ENCODE assay signal across 8 cellular contexts in genomic region chr13:102799544-102800144, GRCh38. TPM values are rescaled to one million over a fixed set of nuclear protein-coding genes. Genes with fewer than 3 reads are reported as not detected.
DNase-seq lines count a peak whose midpoint lies in the region; ATAC-seq and TF ChIP-seq lines count a peak whose summit lies in the region.

No MANE protein-coding gene starts in this region.

- no peaks in the 10 kb centered on the region for H3K27me3 ChIP-seq in neuron (ENCODE audit: insufficient read depth, low read length)

- peaks cover 4% of the 10 kb centered on the region for H3K36me3 ChIP-seq in neuron (ENCODE audit: insufficient read depth, low read length)

- peaks cover 8% of the 10 kb centered on the region for H3K4me1 ChIP-seq in neuron (ENCODE audit: insufficient read depth, low read length)

- H3K4me1 Mint-ChIP-seq in activated T-helper 1 cell treated with anti-CD3 and anti-CD28 coated beads, Interleukin-12 subunit alpha, Interleukin-12 subunit beta, Interleukin-2, Interleukin-4 antibody, amounts not matched to agents 30 ng/mL and 10 ng/mL and 1 ng/mL, durations not matched to agents 14 hours and 24 hours and 36 hours (ENCODE audit: low read depth), result peaks cover 43% of the 10 kb centered on the region

- no peaks in the 10 kb centered on the region for H3K9me3 ChIP-seq in neuron (ENCODE audit: low read length)

- peak; percentile 5 for ATAC-seq in GM21381 (IDR thresholded peaks at IDR 0.05; ENCODE audit: unreplicated experiment)

- peaks cover 12% of the 10 kb centered on the region for H3K36me3 Mint-ChIP-seq in activated T-helper 1 cell treated with anti-CD3 and anti-CD28 coated beads, Interleukin-12 subunit alpha, Interleukin-12 subunit beta, Interleukin-2, Interleukin-4 antibody, amounts not matched to agents 30 ng/mL and 10 ng/mL and 1 ng/mL, durations not matched to agents 14 hours and 24 hours and 36 hours (ENCODE audit: low read depth)

- H2AFZ ChIP-seq in neuron (ENCODE audit: low read depth, low read length), result peak overlapping the region; percentile 83

- H3K4me3 Mint-ChIP-seq in activated T-helper 1 cell treated with anti-CD3 and anti-CD28 coated beads, Interleukin-12 subunit alpha, Interleukin-12 subunit beta, Interleukin-2, Interleukin-4 antibody, amounts not matched to agents 30 ng/mL and 10 ng/mL and 1 ng/mL, durations not matched to agents 14 hours and 24 hours and 36 hours, result peak overlapping the region; percentile 97

- DNase-seq in ELR (ENCODE audit: low read depth) (peak; percentile 51), HT-29 (ENCODE audit: low spot score) (peak; percentile 12), foreskin fibroblast (peak in 1 of 2 donors; percentile 60), DMS153 (lab: John Stamatoyannopoulos, UW) (no peak), KG1 (lab: John Stamatoyannopoulos, UW) (no peak)
- DNase-seq in activated T-helper 1 cell treated with anti-CD3 and anti-CD28 coated beads, Interleukin-12 subunit alpha, Interleukin-12 subunit beta, Interleukin-2, Interleukin-4 antibody, amounts not matched to agents 30 ng/mL and 10 ng/mL and 1 ng/mL, durations not matched to agents 14 hours and 24 hours and 36 hours (ENCODE audit: low spot score), result peak; percentile 15

- H3K27me3 Mint-ChIP-seq in activated T-helper 1 cell treated with anti-CD3 and anti-CD28 coated beads, Interleukin-12 subunit alpha, Interleukin-12 subunit beta, Interleukin-2, Interleukin-4 antibody, amounts not matched to agents 30 ng/mL and 10 ng/mL and 1 ng/mL, durations not matched to agents 14 hours and 24 hours and 36 hours (ENCODE audit: insufficient read depth), result no peaks in the 10 kb centered on the region

- H3K4me3 ChIP-seq in foreskin fibroblast (ENCODE audit: low read depth in 1 of 2, low read length in 2 of 2) (peak overlapping the region; percentile 69 to 78), neuron (ENCODE audit: low read length) (peak overlapping the region; percentile 72)

- intact Hi-C loops in activated T-helper 1 cell treated with anti-CD3 and anti-CD28 coated beads, Interleukin-12 subunit alpha, Interleukin-12 subunit beta, Interleukin-2, Interleukin-4 antibody, amounts not matched to agents 30 ng/mL and 10 ng/mL and 1 ng/mL, durations not matched to agents 14 hours and 24 hours and 36 hours (cut with micrococcal nuclease), result loop anchor here (1.0 to 10.0 kb wide), 11 partner anchors 15 to 407 kb away; partner anchors contain the start of genes TEX30 and TPP2

- no peak for TF ChIP-seq CTCF in foreskin fibroblast (IDR thresholded peaks at IDR 0.05; ENCODE audit: low read depth, low read length)

- H3K27ac Mint-ChIP-seq in activated T-helper 1 cell treated with anti-CD3 and anti-CD28 coated beads, Interleukin-12 subunit alpha, Interleukin-12 subunit beta, Interleukin-2, Interleukin-4 antibody, amounts not matched to agents 30 ng/mL and 10 ng/mL and 1 ng/mL, durations not matched to agents 14 hours and 24 hours and 36 hours, result peak overlapping the region; percentile 91

- H3K9me3 Mint-ChIP-seq in activated T-helper 1 cell treated with anti-CD3 and anti-CD28 coated beads, Interleukin-12 subunit alpha, Interleukin-12 subunit beta, Interleukin-2, Interleukin-4 antibody, amounts not matched to agents 30 ng/mL and 10 ng/mL and 1 ng/mL, durations not matched to agents 14 hours and 24 hours and 36 hours, result no peaks in the 10 kb centered on the region

RNA-seq across cellular contexts. Expression of gene BIVM, which starts 0.7 kb away (rescaled TPM):
- 1.4 and 2.3 TPM in 2 replicates for total RNA-seq in HT-29 (2014; rRNA removed; shearing (Covaris generic))
- total RNA-seq in activated T-helper 1 cell treated with anti-CD3 and anti-CD28 coated beads, Interleukin-12 subunit alpha, Interleukin-12 subunit beta, Interleukin-2, Interleukin-4 antibody, amounts not matched to agents 30 ng/mL and 10 ng/mL and 1 ng/mL, durations not matched to agents 14 hours and 24 hours and 36 hours, result 34.4 and 35.6 TPM in 2 replicates

RNA-seq across cellular contexts. Expression of gene POGLUT2, which starts 0.9 kb away (rescaled TPM):
- 0.99 and 1.2 TPM in 2 replicates for total RNA-seq in HT-29 (2014; rRNA removed; shearing (Covaris generic))
- total RNA-seq in activated T-helper 1 cell treated with anti-CD3 and anti-CD28 coated beads, Interleukin-12 subunit alpha, Interleukin-12 subunit beta, Interleukin-2, Interleukin-4 antibody, amounts not matched to agents 30 ng/mL and 10 ng/mL and 1 ng/mL, durations not matched to agents 14 hours and 24 hours and 36 hours, result 15.8 and 17.8 TPM in 2 replicates

RNA-seq across cellular contexts. Expression of gene TEX30, which starts 26.1 kb away (rescaled TPM):
- 15.4 and 19.4 TPM in 2 replicates for total RNA-seq in HT-29 (2014; rRNA removed; shearing (Covaris generic))
- total RNA-seq in activated T-helper 1 cell treated with anti-CD3 and anti-CD28 coated beads, Interleukin-12 subunit alpha, Interleukin-12 subunit beta, Interleukin-2, Interleukin-4 antibody, amounts not matched to agents 30 ng/mL and 10 ng/mL and 1 ng/mL, durations not matched to agents 14 hours and 24 hours and 36 hours, result 60.2 and 66.0 TPM in 2 replicates

RNA-seq across cellular contexts. Expression of gene ERCC5, which starts 46.2 kb away (rescaled TPM):
- total RNA-seq in HT-29 (2014; rRNA removed; shearing (Covaris generic)), result 33.1 and 33.8 TPM in 2 replicates
- 40.3 and 42.4 TPM in 2 replicates for total RNA-seq in activated T-helper 1 cell treated with anti-CD3 and anti-CD28 coated beads, Interleukin-12 subunit alpha, Interleukin-12 subunit beta, Interleukin-2, Interleukin-4 antibody, amounts not matched to agents 30 ng/mL and 10 ng/mL and 1 ng/mL, durations not matched to agents 14 hours and 24 hours and 36 hours

Comparison
In these comparisons a context has a peak if more than half of its experiments do, and no peak if none do; other contexts are left out.
1. DNase-seq: peak in ELR (single experiment), HT-29 (single experiment) and activated T-helper 1 cell treated with anti-CD3 and anti-CD28 coated beads, Interleukin-12 subunit alpha, Interleukin-12 subunit beta, Interleukin-2, Interleukin-4 antibody, amounts not matched to agents 30 ng/mL and 10 ng/mL and 1 ng/mL, durations not matched to agents 14 hours and 24 hours and 36 hours (single experiment); none in DMS153 (single experiment) and KG1 (single experiment).
2. RNA of gene BIVM, which starts 0.7 kb away (total RNA-seq): 34.4 to 35.6 TPM in activated T-helper 1 cell treated with anti-CD3 and anti-CD28 coated beads, Interleukin-12 subunit alpha, Interleukin-12 subunit beta, Interleukin-2, Interleukin-4 antibody, amounts not matched to agents 30 ng/mL and 10 ng/mL and 1 ng/mL, durations not matched to agents 14 hours and 24 hours and 36 hours; 1.4 to 2.3 TPM in HT-29; every median in the first group is over 10 times any median in the second.